23 cellular contexts compared by ENCODE assay signal in the genomic region with DNA sequence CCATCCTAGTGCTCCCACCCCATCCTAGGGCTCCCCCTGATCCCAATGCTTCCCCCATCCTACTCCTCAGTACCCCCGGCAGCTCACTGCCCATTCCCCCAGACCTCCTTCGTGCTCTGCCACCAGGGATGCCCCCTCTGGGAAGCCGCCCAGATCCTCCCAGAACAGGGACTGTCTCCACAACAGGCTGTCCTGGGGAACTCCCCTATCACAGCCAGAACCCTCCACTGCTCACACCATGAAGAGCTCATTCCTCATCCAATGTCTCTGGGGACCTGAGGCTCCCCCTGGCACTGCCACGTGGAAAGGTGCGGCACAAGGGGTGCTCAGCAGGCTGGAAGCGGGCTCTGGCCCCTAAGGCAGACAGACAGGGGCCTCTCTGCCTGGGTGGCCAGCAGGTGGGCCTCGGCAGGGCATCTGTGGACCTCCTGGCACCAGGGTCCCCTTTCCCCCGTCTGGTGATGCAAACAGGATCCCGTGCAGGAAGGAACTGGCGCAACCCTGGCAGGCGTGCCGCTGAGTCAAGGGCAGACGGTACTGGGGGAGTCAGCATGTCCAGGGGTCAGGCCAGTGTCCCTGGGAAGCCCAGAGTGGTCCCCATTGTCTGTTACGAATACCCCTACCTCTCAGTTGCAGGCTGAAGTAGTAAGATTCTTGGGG. TPM values are rescaled to one million over a fixed set of nuclear protein-coding genes. Genes with fewer than 3 reads are reported as not detected.
A peak's percentile ranks its signal among the peaks of the same experiment; 100 is the strongest.
DNase-seq lines count a peak whose midpoint lies in the region; ATAC-seq and TF ChIP-seq lines count a peak whose summit lies in the region.
"Had no signal": no experiment of that assay in that cellular context is flagged by ENCODE, and none has a peak within 500 bp of the region (broad histone marks: within the 10 kb centered on the region; RNA-seq: fewer than 3 reads in every experiment).

No MANE protein-coding gene starts in this region.

- peaks cover 12% of the 10 kb centered on the region for H3K4me1 ChIP-seq in lower lobe of right lung

- no peak overlapping the region for H3K4me3 Mint-ChIP-seq in activated naive CD4-positive, alpha-beta T cell treated with anti-CD3 and anti-CD28 coated beads, Interleukin-2, amount 10 ng/mL, durations not matched to agents 7 days and 5 days
- no peak overlapping the region for H3K4me3 Mint-ChIP-seq in activated T-helper 1 cell treated with anti-CD3 and anti-CD28 coated beads, Interleukin-12 subunit alpha, Interleukin-12 subunit beta, Interleukin-2, Interleukin-4 antibody, amounts not matched to agents 30 ng/mL and 10 ng/mL and 1 ng/mL, durations not matched to agents 14 hours and 24 hours and 36 hours
- H3K4me3 Mint-ChIP-seq in effector memory CD8-positive, alpha-beta T cell = no peak overlapping the region
- H3K4me3 Mint-ChIP-seq: CD4-positive, alpha-beta memory T cell; mesothelial cell of epicardium had no signal

- no peaks in the 10 kb centered on the region for H3K9me3 ChIP-seq in lower lobe of right lung
- H3K9me3 ChIP-seq: SK-N-SH, thyroid gland had no signal

- no peaks in the 10 kb centered on the region for H3K36me3 ChIP-seq in lower lobe of right lung
- H3K36me3 ChIP-seq: thyroid gland had no signal

- H3K27me3 Mint-ChIP-seq in activated naive CD4-positive, alpha-beta T cell treated with anti-CD3 and anti-CD28 coated beads, Interleukin-2, amount 10 ng/mL, durations not matched to agents 7 days and 5 days = peaks cover 23% of the 10 kb centered on the region
- H3K27me3 Mint-ChIP-seq in activated T-helper 1 cell treated with anti-CD3 and anti-CD28 coated beads, Interleukin-12 subunit alpha, Interleukin-12 subunit beta, Interleukin-2, Interleukin-4 antibody, amounts not matched to agents 30 ng/mL and 10 ng/mL and 1 ng/mL, durations not matched to agents 14 hours and 24 hours and 36 hours (ENCODE audit: insufficient read depth) = peaks cover 6% of the 10 kb centered on the region
- H3K27me3 Mint-ChIP-seq in effector memory CD8-positive, alpha-beta T cell = peaks cover 11 to 27% of the 10 kb centered on the region in 2 donors

- H3K27ac Mint-ChIP-seq in activated naive CD4-positive, alpha-beta T cell treated with anti-CD3 and anti-CD28 coated beads, Interleukin-2, amount 10 ng/mL, durations not matched to agents 7 days and 5 days = no peak overlapping the region
- H3K27ac Mint-ChIP-seq in activated T-helper 1 cell treated with anti-CD3 and anti-CD28 coated beads, Interleukin-12 subunit alpha, Interleukin-12 subunit beta, Interleukin-2, Interleukin-4 antibody, amounts not matched to agents 30 ng/mL and 10 ng/mL and 1 ng/mL, durations not matched to agents 14 hours and 24 hours and 36 hours = no peak overlapping the region
- H3K27ac Mint-ChIP-seq in effector memory CD8-positive, alpha-beta T cell = no peak overlapping the region
- H3K27ac Mint-ChIP-seq: mesothelial cell of epicardium had no signal

- no peaks in the 10 kb centered on the region for H3K4me1 Mint-ChIP-seq in activated naive CD4-positive, alpha-beta T cell treated with anti-CD3 and anti-CD28 coated beads, Interleukin-2, amount 10 ng/mL, durations not matched to agents 7 days and 5 days
- H3K4me1 Mint-ChIP-seq in activated T-helper 1 cell treated with anti-CD3 and anti-CD28 coated beads, Interleukin-12 subunit alpha, Interleukin-12 subunit beta, Interleukin-2, Interleukin-4 antibody, amounts not matched to agents 30 ng/mL and 10 ng/mL and 1 ng/mL, durations not matched to agents 14 hours and 24 hours and 36 hours (ENCODE audit: low read depth) = no peaks in the 10 kb centered on the region
- H3K4me1 Mint-ChIP-seq in effector memory CD8-positive, alpha-beta T cell (ENCODE audit: low read depth in 2 of 2) = peaks cover 0 to 2% of the 10 kb centered on the region in 2 donors
- H3K4me1 Mint-ChIP-seq: mesothelial cell of epicardium had no signal

- H3K4me3 ChIP-seq in dorsolateral prefrontal cortex (no peak overlapping the region), lower lobe of right lung (peak overlapping the region; percentile 6)
- H3K4me3 ChIP-seq: thyroid gland had no signal

- intact Hi-C loops in dorsolateral prefrontal cortex (cut with DNase I) = no loop called here
- intact Hi-C loops in lower lobe of right lung (cut with DNase I) = no loop called here
- intact Hi-C loops in activated T-helper 1 cell treated with anti-CD3 and anti-CD28 coated beads, Interleukin-12 subunit alpha, Interleukin-12 subunit beta, Interleukin-2, Interleukin-4 antibody, amounts not matched to agents 30 ng/mL and 10 ng/mL and 1 ng/mL, durations not matched to agents 14 hours and 24 hours and 36 hours (cut with micrococcal nuclease) = no loop called here

- H3K36me3 Mint-ChIP-seq in activated naive CD4-positive, alpha-beta T cell treated with anti-CD3 and anti-CD28 coated beads, Interleukin-2, amount 10 ng/mL, durations not matched to agents 7 days and 5 days = no peaks in the 10 kb centered on the region
- no peaks in the 10 kb centered on the region for H3K36me3 Mint-ChIP-seq in activated T-helper 1 cell treated with anti-CD3 and anti-CD28 coated beads, Interleukin-12 subunit alpha, Interleukin-12 subunit beta, Interleukin-2, Interleukin-4 antibody, amounts not matched to agents 30 ng/mL and 10 ng/mL and 1 ng/mL, durations not matched to agents 14 hours and 24 hours and 36 hours (ENCODE audit: low read depth)
- no peaks in the 10 kb centered on the region for H3K36me3 Mint-ChIP-seq in effector memory CD8-positive, alpha-beta T cell (ENCODE audit: insufficient read depth)
- H3K36me3 Mint-ChIP-seq: CD4-positive, alpha-beta memory T cell; immature natural killer cell; mesothelial cell of epicardium had no signal

- H3K27me3 ChIP-seq in dorsolateral prefrontal cortex (no peaks in the 10 kb centered on the region), lower lobe of right lung (ENCODE audit: low read depth) (peaks cover 4% of the 10 kb centered on the region)
- H3K27me3 ChIP-seq: thyroid gland had no signal

- peak; percentile 5 for DNase-seq in activated naive CD4-positive, alpha-beta T cell treated with anti-CD3 and anti-CD28 coated beads, Interleukin-2, amount 50 U/mL, for 16 hours
- DNase-seq in activated naive CD4-positive, alpha-beta T cell treated with anti-CD3 and anti-CD28 coated beads, Interleukin-2, amount 10 ng/mL, durations not matched to agents 7 days and 5 days = no peak
- DNase-seq in dorsolateral prefrontal cortex (no peak), lower lobe of right lung (peak; percentile 82), NCI-H446 (lab: John Stamatoyannopoulos, UW) (no peak)
- DNase-seq in activated T-helper 1 cell treated with anti-CD3 and anti-CD28 coated beads, Interleukin-12 subunit alpha, Interleukin-12 subunit beta, Interleukin-2, Interleukin-4 antibody, amounts not matched to agents 30 ng/mL and 10 ng/mL and 1 ng/mL, durations not matched to agents 14 hours and 24 hours and 36 hours (ENCODE audit: low spot score) = no peak
- DNase-seq in stimulated activated naive CD8-positive, alpha-beta T cell treated with anti-CD3 and anti-CD28 coated beads, Interleukin-15, Interleukin-2, amounts not matched to agents 100 U/mL and 50 U/mL, for 24 hours = no peak
- DNase-seq in effector memory CD8-positive, alpha-beta T cell = no peak
- DNase-seq: DND-41; immature natural killer cell; NCI-H1105; NCI-H2171 treated with DMSO at 0.1 percent for 48 hours; NK-92 treated with Interleukin-12 subunit alpha and Interleukin-12 subunit beta, amount 100 ng/mL, for 24 hours; nucleus accumbens; stimulated activated CD4-positive, alpha-beta T cell treated with anti-CD3 and anti-CD28 coated beads, Interleukin-4, amount 100 ng/mL, for 24 hours; thyroid gland had no signal

- H3K27ac ChIP-seq in dorsolateral prefrontal cortex (peak overlapping the region in 51 of 59 donors; percentile 6 to 98 (median 70)), lower lobe of right lung (peak overlapping the region; percentile 53)
- H3K27ac ChIP-seq: epithelial cell of prostate, thyroid gland had no signal

- no peaks in the 10 kb centered on the region for H3K9me3 Mint-ChIP-seq in activated naive CD4-positive, alpha-beta T cell treated with anti-CD3 and anti-CD28 coated beads, Interleukin-2, amount 10 ng/mL, durations not matched to agents 7 days and 5 days
- H3K9me3 Mint-ChIP-seq in activated T-helper 1 cell treated with anti-CD3 and anti-CD28 coated beads, Interleukin-12 subunit alpha, Interleukin-12 subunit beta, Interleukin-2, Interleukin-4 antibody, amounts not matched to agents 30 ng/mL and 10 ng/mL and 1 ng/mL, durations not matched to agents 14 hours and 24 hours and 36 hours = no peaks in the 10 kb centered on the region
- no peaks in the 10 kb centered on the region for H3K9me3 Mint-ChIP-seq in effector memory CD8-positive, alpha-beta T cell
- H3K9me3 Mint-ChIP-seq: CD4-positive, alpha-beta memory T cell; immature natural killer cell had no signal

- TF ChIP-seq CTCF in dorsolateral prefrontal cortex (IDR thresholded peaks at IDR 0.05 in 54 of 56, conservative IDR thresholded peaks at IDR 0.05 in 2 of 56; ENCODE audit: low read depth in 1 of 56, partially characterized antibody in 56 of 56) = no peak
- TF ChIP-seq CTCF in lower lobe of right lung (IDR thresholded peaks at IDR 0.05) = no peak

- CTCF ChIA-PET in activated naive CD4-positive, alpha-beta T cell treated with anti-CD3 and anti-CD28 coated beads, Interleukin-2, amount 10 ng/mL, durations not matched to agents 7 days and 5 days (lab: Charles Lee) = interaction anchor here (0.8 kb wide), 1 partner anchor 9 kb away, joined by 3 read pairs; no protein-coding TSS in a partner anchor

- peak; percentile 54 to 68 for ATAC-seq in lower lobe of right lung
- no peak for ATAC-seq in stimulated activated naive CD8-positive, alpha-beta T cell treated with anti-CD3 and anti-CD28 coated beads, Interleukin-15, Interleukin-2, amounts not matched to agents 100 U/mL and 50 U/mL, for 24 hours
- ATAC-seq in effector memory CD8-positive, alpha-beta T cell (replicated peaks) = no peak

RNA-seq across cellular contexts. Expression of a gene that starts 14.8 kb away (rescaled TPM):
- total RNA-seq in dorsolateral prefrontal cortex (1 to 10 TPM in 23 of 120 experiments, under 1 TPM in 78, not detected in 19; 0.35 to 2.6 (median 0.77) TPM), lower lobe of right lung (not detected)
- total RNA-seq in activated T-helper 1 cell treated with anti-CD3 and anti-CD28 coated beads, Interleukin-12 subunit alpha, Interleukin-12 subunit beta, Interleukin-2, Interleukin-4 antibody, amounts not matched to agents 30 ng/mL and 10 ng/mL and 1 ng/mL, durations not matched to agents 14 hours and 24 hours and 36 hours = not detected in 2 replicates
- total RNA-seq: CD4-positive, alpha-beta memory T cell; cerebellum; glomerular endothelial cell; H4; thyroid gland had no signal

RNA-seq across cellular contexts. Expression of a gene that starts 15.5 kb away (rescaled TPM):
- 100 to 1,000 TPM; 143 to 915 (median 275) TPM for total RNA-seq in dorsolateral prefrontal cortex
- total RNA-seq in lower lobe of right lung = 64.0 TPM
- 0.61 and 0.62 TPM in 2 replicates for total RNA-seq in activated T-helper 1 cell treated with anti-CD3 and anti-CD28 coated beads, Interleukin-12 subunit alpha, Interleukin-12 subunit beta, Interleukin-2, Interleukin-4 antibody, amounts not matched to agents 30 ng/mL and 10 ng/mL and 1 ng/mL, durations not matched to agents 14 hours and 24 hours and 36 hours

Comparison
In these comparisons a context has a peak if more than half of its experiments do, and no peak if none do; other contexts are left out.
1. DNase-seq: peak in activated naive CD4-positive, alpha-beta T cell treated with anti-CD3 and anti-CD28 coated beads, Interleukin-2, amount 50 U/mL, for 16 hours (single experiment) and lower lobe of right lung (single experiment); none in activated naive CD4-positive, alpha-beta T cell treated with anti-CD3 and anti-CD28 coated beads, Interleukin-2, amount 10 ng/mL, durations not matched to agents 7 days and 5 days (single experiment), dorsolateral prefrontal cortex (0 of 10), activated T-helper 1 cell treated with anti-CD3 and anti-CD28 coated beads, Interleukin-12 subunit alpha, Interleukin-12 subunit beta, Interleukin-2, Interleukin-4 antibody, amounts not matched to agents 30 ng/mL and 10 ng/mL and 1 ng/mL, durations not matched to agents 14 hours and 24 hours and 36 hours (single experiment), NCI-H446 (0 of 2), stimulated activated naive CD8-positive, alpha-beta T cell treated with anti-CD3 and anti-CD28 coated beads, Interleukin-15, Interleukin-2, amounts not matched to agents 100 U/mL and 50 U/mL, for 24 hours (single experiment) and effector memory CD8-positive, alpha-beta T cell (0 of 3).
2. ATAC-seq: peak in lower lobe of right lung (2 of 2); none in stimulated activated naive CD8-positive, alpha-beta T cell treated with anti-CD3 and anti-CD28 coated beads, Interleukin-15, Interleukin-2, amounts not matched to agents 100 U/mL and 50 U/mL, for 24 hours (single experiment) and effector memory CD8-positive, alpha-beta T cell (single experiment).
3. RNA of a gene that starts 15.5 kb away (total RNA-seq): 143 to 915 TPM in dorsolateral prefrontal cortex and 64.0 TPM in lower lobe of right lung (single experiment); 0.61 to 0.62 TPM in activated T-helper 1 cell treated with anti-CD3 and anti-CD28 coated beads, Interleukin-12 subunit alpha, Interleukin-12 subunit beta, Interleukin-2, Interleukin-4 antibody, amounts not matched to agents 30 ng/mL and 10 ng/mL and 1 ng/mL, durations not matched to agents 14 hours and 24 hours and 36 hours; every median in the first group is over 10 times any median in the second.